Comparison of ENCODE assay signal across 10 cellular contexts in the genomic region with DNA sequence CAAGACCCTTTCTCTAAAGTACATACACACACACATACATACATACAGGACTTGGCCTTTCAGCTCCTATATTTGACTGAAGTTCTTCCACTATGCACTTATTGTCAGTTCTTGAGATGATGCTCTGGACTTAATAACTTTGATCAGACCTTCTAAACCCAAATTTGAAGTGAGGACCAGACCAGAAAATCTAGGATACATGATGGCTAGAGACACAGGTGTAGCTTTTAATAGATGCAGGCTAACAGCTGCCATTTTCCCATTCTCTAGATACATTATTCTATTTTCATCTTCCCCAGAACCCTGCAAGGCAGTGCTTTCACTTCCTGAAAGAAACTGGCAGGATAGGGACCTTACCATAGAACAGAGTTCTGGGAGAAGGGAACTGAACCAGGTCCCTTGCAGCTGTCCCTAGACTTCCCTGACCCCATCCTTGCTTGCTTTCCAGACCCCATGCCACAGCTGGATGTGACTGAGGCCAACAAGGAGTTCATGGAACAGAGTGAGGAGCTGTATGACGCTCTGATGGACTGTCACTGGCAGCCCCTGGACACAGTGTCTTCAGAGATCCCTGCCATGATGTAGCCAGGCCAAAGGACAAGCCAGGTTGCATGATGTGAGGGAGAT. TPM values are rescaled to one million over a fixed set of nuclear protein-coding genes. Genes with fewer than 3 reads are reported as not detected.
DNase-seq lines count a peak whose midpoint lies in the region; ATAC-seq, FAIRE-seq and TF ChIP-seq lines count a peak whose summit lies in the region.
"Had no signal": no experiment of that assay in that cellular context is flagged by ENCODE, and none has a peak within 500 bp of the region (broad histone marks: within the 10 kb centered on the region; RNA-seq: fewer than 3 reads in every experiment).

No MANE protein-coding gene starts in this region.

- H3K9ac ChIP-seq in Karpas-422 (ENCODE audit: low read length): no peak overlapping the region
- no peak overlapping the region for H3K9ac ChIP-seq in neural progenitor cell

- H3K79me2 ChIP-seq in Karpas-422 (ENCODE audit: low read length): peaks cover 22% of the 10 kb centered on the region
- peaks cover 25% of the 10 kb centered on the region for H3K79me2 ChIP-seq in neural progenitor cell (ENCODE audit: low read depth)

- H3K4me3 Mint-ChIP-seq in activated CD4-positive, alpha-beta memory T cell treated with anti-CD3 and anti-CD28 coated beads, Interleukin-2, amount 10 ng/mL, durations not matched to agents 7 days and 5 days: no peak overlapping the region
- no peak overlapping the region for H3K4me3 Mint-ChIP-seq in neural progenitor cell

- no peaks in the 10 kb centered on the region for H3K9me2 ChIP-seq in Karpas-422 (replicated peaks; ENCODE audit: insufficient read depth, low read length)

- H3K9me3 ChIP-seq in Karpas-422 (ENCODE audit: low read length) (no peaks in the 10 kb centered on the region), neural progenitor cell (ENCODE audit: low read depth) (no peaks in the 10 kb centered on the region), Peyer's patch (no peaks in the 10 kb centered on the region)

- no peaks in the 10 kb centered on the region for H3K27me3 Mint-ChIP-seq in activated CD4-positive, alpha-beta memory T cell treated with anti-CD3 and anti-CD28 coated beads, Interleukin-2, amount 10 ng/mL, durations not matched to agents 7 days and 5 days
- peaks cover 5% of the 10 kb centered on the region for H3K27me3 Mint-ChIP-seq in neural progenitor cell (ENCODE audit: insufficient read depth, low read depth)

- ATAC-seq in GM19035 (IDR thresholded peaks at IDR 0.05; ENCODE audit: unreplicated experiment): no peak
- ATAC-seq in HG02798 (IDR thresholded peaks at IDR 0.05; ENCODE audit: poor library complexity, unreplicated experiment): no peak

- H3K27me3 ChIP-seq in Karpas-422 (ENCODE audit: low read length): no peaks in the 10 kb centered on the region
- H3K27me3 ChIP-seq in neural progenitor cell: peaks cover 4% of the 10 kb centered on the region
- H3K27me3 ChIP-seq in Peyer's patch: no peaks in the 10 kb centered on the region
- H3K27me3 ChIP-seq: hepatocyte had no signal

- H3K27ac Mint-ChIP-seq in activated CD4-positive, alpha-beta memory T cell treated with anti-CD3 and anti-CD28 coated beads, Interleukin-2, amount 10 ng/mL, durations not matched to agents 7 days and 5 days: peak overlapping the region; percentile 54
- H3K27ac Mint-ChIP-seq in neural progenitor cell: no peak overlapping the region

- H3K9me3 Mint-ChIP-seq in activated CD4-positive, alpha-beta memory T cell treated with anti-CD3 and anti-CD28 coated beads, Interleukin-2, amount 10 ng/mL, durations not matched to agents 7 days and 5 days: no peaks in the 10 kb centered on the region
- H3K9me3 Mint-ChIP-seq in neural progenitor cell: no peaks in the 10 kb centered on the region

- H3F3A ChIP-seq in neural progenitor cell (ENCODE audit: low read depth): peaks cover 51% of the 10 kb centered on the region

- no peak overlapping the region for H3K4me3 ChIP-seq in Karpas-422 (ENCODE audit: low read length)
- no peak overlapping the region for H3K4me3 ChIP-seq in neural progenitor cell
- H3K4me3 ChIP-seq in Peyer's patch: no peak overlapping the region
- H3K4me3 ChIP-seq: hepatocyte had no signal

- H3K4me1 Mint-ChIP-seq in activated CD4-positive, alpha-beta memory T cell treated with anti-CD3 and anti-CD28 coated beads, Interleukin-2, amount 10 ng/mL, durations not matched to agents 7 days and 5 days: peaks cover 33% of the 10 kb centered on the region
- peaks cover 18% of the 10 kb centered on the region for H3K4me1 Mint-ChIP-seq in neural progenitor cell

- CTCF ChIA-PET in activated CD4-positive, alpha-beta memory T cell treated with anti-CD3 and anti-CD28 coated beads, Interleukin-2, amount 10 ng/mL, durations not matched to agents 7 days and 5 days (lab: Charles Lee): no interaction called here

- H3K4me1 ChIP-seq in Karpas-422 (ENCODE audit: low read length): peaks cover 34% of the 10 kb centered on the region
- peaks cover 11% of the 10 kb centered on the region for H3K4me1 ChIP-seq in neural progenitor cell
- peaks cover 0 to 14% (median 3%) of the 10 kb centered on the region in 4 donors for H3K4me1 ChIP-seq in Peyer's patch

- H3K36me3 Mint-ChIP-seq in activated CD4-positive, alpha-beta memory T cell treated with anti-CD3 and anti-CD28 coated beads, Interleukin-2, amount 10 ng/mL, durations not matched to agents 7 days and 5 days (ENCODE audit: low read depth): peaks cover 60% of the 10 kb centered on the region
- H3K36me3 Mint-ChIP-seq in neural progenitor cell: peaks cover 28% of the 10 kb centered on the region

- H2AFZ ChIP-seq in Karpas-422 (ENCODE audit: low read length) (no peak overlapping the region), neural progenitor cell (replicated peaks) (no peak overlapping the region)
- H2AFZ ChIP-seq: hepatocyte had no signal

- H4K20me1 ChIP-seq in Karpas-422 (ENCODE audit: insufficient read depth, low read depth, low read length) (peaks cover 12% of the 10 kb centered on the region), neural progenitor cell (ENCODE audit: low read depth) (peaks cover 33% of the 10 kb centered on the region)

- H3K4me2 ChIP-seq in Karpas-422 (ENCODE audit: low read depth, low read length, poor library complexity, severe bottlenecking) (no peak overlapping the region), neural progenitor cell (no peak overlapping the region)
- H3K4me2 ChIP-seq: hepatocyte had no signal

- H3K36me3 ChIP-seq in Karpas-422 (ENCODE audit: insufficient read depth, low read length) (peaks cover 32% of the 10 kb centered on the region), neural progenitor cell (no peaks in the 10 kb centered on the region), Peyer's patch (peaks cover 0 to 68% (median 0%) of the 10 kb centered on the region in 3 donors)

- TF ChIP-seq POLR2A in GM12891 (IDR thresholded peaks at IDR 0.05; ENCODE audit: low read depth, low read length) (peak; percentile 78), Peyer's patch (IDR thresholded peaks at IDR 0.05) (no peak)

- H3K27ac ChIP-seq in Karpas-422 (ENCODE audit: low read length) (peak overlapping the region; percentile 44), neural progenitor cell (peak overlapping the region; percentile 30), Peyer's patch (no peak overlapping the region)
- H3K27ac ChIP-seq: hepatocyte, VCaP had no signal

- POLR2A ChIA-PET in activated CD4-positive, alpha-beta memory T cell treated with anti-CD3 and anti-CD28 coated beads, Interleukin-2, amount 10 ng/mL, durations not matched to agents 7 days and 5 days (lab: Charles Lee): interaction anchor here (1.0 to 10.4 kb wide), 6 partner anchors 13 to 92 kb away, joined by 3 to 264 read pairs (median 4); a partner anchor contains a TSS

- no peak for FAIRE-seq in GM12891 (lab: Jason Lieb, UNC)
- FAIRE-seq: GM18507 had no signal

- DNase-seq in GM12891 (ENCODE audit: insufficient read length, low spot score) (no peak), Karpas-422 (peak; percentile 74), neural progenitor cell (ENCODE audit: low spot score) (no peak), Peyer's patch (no peak)
- no peak for DNase-seq in activated CD4-positive, alpha-beta memory T cell treated with anti-CD3 and anti-CD28 coated beads, Interleukin-2, amount 10 ng/mL, durations not matched to agents 7 days and 5 days

- TF ChIP-seq CTCF in neural progenitor cell (IDR thresholded peaks at IDR 0.05) (no peak), Peyer's patch (IDR thresholded peaks at IDR 0.05) (no peak)

TF ChIP-seq in GM12891, 5 proteins besides CTCF, POLR2A, EP300 and RAD21:
- TF ChIP-seq SPI1 (IDR thresholded peaks at IDR 0.05; ENCODE audit: low read depth, low read length) (peak; percentile 50; the same call in 1 of the 2 replicates), POU2F2 (IDR thresholded peaks at IDR 0.05; ENCODE audit: low read depth, low read length) (peak; percentile 23; the same call in 1 of the 2 replicates), PAX5 (IDR thresholded peaks at IDR 0.05; ENCODE audit: insufficient read depth, low read length, severe bottlenecking) (no peak)

RNA-seq across cellular contexts. Expression of a gene that starts 14.9 kb away (rescaled TPM):
- 2.2 TPM for polyA plus RNA-seq in GM12891 (2012; ENCODE audit: low read depth, missing spikeins)
- 0.37 and 2.2 TPM in 2 replicates for total RNA-seq in Karpas-422 (2014; rRNA removed; shearing (Covaris generic); ENCODE audit: low replicate concordance)
- total RNA-seq in activated CD4-positive, alpha-beta memory T cell treated with anti-CD3 and anti-CD28 coated beads, Interleukin-2, amount 10 ng/mL, durations not matched to agents 7 days and 5 days: not detected
- total RNA-seq in neural progenitor cell (ENCODE audit: low replicate concordance) (2.2 and 4.2 TPM in 2 replicates), Peyer's patch (1 to 10 TPM; 1.8 to 6.6 (median 4.6) TPM)

RNA-seq across cellular contexts. Expression of a gene that starts 24.3 kb away (rescaled TPM):
- polyA plus RNA-seq in GM12891 (2012; ENCODE audit: low read depth, missing spikeins): 20.8 TPM
- 22.4 and 28.6 TPM in 2 replicates for total RNA-seq in Karpas-422 (2014; rRNA removed; shearing (Covaris generic); ENCODE audit: low replicate concordance)
- total RNA-seq in activated CD4-positive, alpha-beta memory T cell treated with anti-CD3 and anti-CD28 coated beads, Interleukin-2, amount 10 ng/mL, durations not matched to agents 7 days and 5 days: 10 to 100 TPM; 56.9 to 58.9 TPM
- total RNA-seq in neural progenitor cell (ENCODE audit: low replicate concordance) (43.9 and 50.0 TPM in 2 replicates), Peyer's patch (10 to 100 TPM; 12.3 to 48.7 (median 25.4) TPM)

Comparison
In these comparisons a context has a peak if more than half of its experiments do, and no peak if none do; other contexts are left out.
1. H3K27ac ChIP-seq: peak in Karpas-422 (single experiment) and neural progenitor cell (single experiment); none in Peyer's patch (0 of 4).